24 cellular contexts compared by ENCODE assay signal in the genomic region with DNA sequence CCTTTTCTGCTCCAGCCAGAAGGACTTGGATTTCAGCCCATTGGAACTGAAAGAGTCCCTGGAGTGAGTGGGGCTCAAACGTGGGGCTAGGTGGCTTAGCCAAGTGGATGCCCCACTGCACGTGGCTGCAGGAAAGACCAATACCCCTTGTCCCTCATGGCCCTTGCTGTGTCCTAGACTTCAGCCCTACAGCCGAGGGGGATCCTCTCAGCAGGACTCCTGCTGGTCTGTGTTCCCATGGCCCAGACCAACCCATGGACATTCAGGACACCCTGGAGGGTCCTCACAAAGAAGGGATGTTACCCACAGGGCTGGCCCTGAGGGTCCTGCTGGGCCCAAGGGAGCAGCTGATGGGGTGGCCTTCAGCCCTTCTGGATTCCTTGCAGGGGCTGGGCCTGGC. TPM values are rescaled to one million over a fixed set of nuclear protein-coding genes. Genes with fewer than 3 reads are reported as not detected.
DNase-seq lines count a peak whose midpoint lies in the region; ATAC-seq, FAIRE-seq and TF ChIP-seq lines count a peak whose summit lies in the region.
"Had no signal": no experiment of that assay in that cellular context is flagged by ENCODE, and none has a peak within 500 bp of the region (broad histone marks: within the 10 kb centered on the region; RNA-seq: fewer than 3 reads in every experiment).

No MANE protein-coding gene starts in this region.

- H3K4me3 ChIP-seq in SK-N-SH (ENCODE audit: low read depth in 2 of 2, low read length in 1 of 2) = no peak overlapping the region
- no peak overlapping the region for H3K4me3 ChIP-seq in osteoblast (ENCODE audit: insufficient read depth, low read length)
- H3K4me3 ChIP-seq: HAP-1 had no signal

- no peak for FAIRE-seq in urothelium cell line (lab: Jason Lieb, UNC)
- FAIRE-seq: D721Med, G401.6, GM12891, GM19239 had no signal

- H3K9ac ChIP-seq in SK-N-SH = no peak overlapping the region

- no peak for ATAC-seq in SK-N-SH treated with all-trans-retinoic acid at 6 μM for 48 hours
- no peak for ATAC-seq in HG02852 (IDR thresholded peaks at IDR 0.05; ENCODE audit: unreplicated experiment)

- H3K9me3 ChIP-seq in SK-N-SH (no peaks in the 10 kb centered on the region), osteoblast (ENCODE audit: low read depth, low read length) (no peaks in the 10 kb centered on the region)
- H3K9me3 ChIP-seq: HAP-1 had no signal

- H3K27me3 ChIP-seq in SK-N-SH (ENCODE audit: insufficient read depth) (no peaks in the 10 kb centered on the region), osteoblast (ENCODE audit: insufficient read depth, low read length) (peaks cover 10% of the 10 kb centered on the region)

- DNase-seq in SK-N-SH = peak; percentile 4
- peak; percentile 10 for DNase-seq in GM13976 (ENCODE audit: low spot score)
- peak; percentile 2 for DNase-seq in cerebellum (ENCODE audit: low spot score)
- DNase-seq in osteoblast (ENCODE audit: insufficient read length, low spot score, missing footprints) = peak; percentile 89
- DNase-seq in RWPE1 (ENCODE audit: low spot score) = no peak
- no peak for DNase-seq in urothelium cell line (ENCODE audit: low spot score)
- DNase-seq: AML-193; C1 segment of cervical spinal cord; CD4-positive, alpha-beta memory T cell; COR-L47; DMS153; DMS79 treated with DMSO at 0.1 percent for 48 hours; EL; GOT3; HFFc6 had no signal

- H3K4me2 ChIP-seq in SK-N-SH (no peak overlapping the region), osteoblast (ENCODE audit: insufficient read depth, low read length) (no peak overlapping the region)

- no peaks in the 10 kb centered on the region for H3K79me2 ChIP-seq in SK-N-SH (ENCODE audit: insufficient read depth)
- H3K79me2 ChIP-seq in osteoblast (ENCODE audit: insufficient read depth, low read length) = no peaks in the 10 kb centered on the region

- TF ChIP-seq RAD21 in SK-N-SH (IDR thresholded peaks at IDR 0.05; ENCODE audit: low read length) = no peak

- in situ Hi-C loops in GM13976 (cut with MboI; ENCODE audit: low sequenced_read_pairs, unreplicated experiment) = no loop called here

- CTCF ChIA-PET in SK-N-SH (lab: Yijun Ruan, JAX) (interaction anchor here (1.3 to 6.9 kb wide), 8 partner anchors 9 to 276 kb away, joined by 3 to 107 read pairs (median 6); no protein-coding TSS in a partner anchor), RWPE1 (lab: Yijun Ruan, JAX) (interaction anchor here (0.6 kb wide), 1 partner anchor 19 kb away, joined by 3 read pairs; no protein-coding TSS in a partner anchor)

- H4K20me1 ChIP-seq in SK-N-SH (ENCODE audit: insufficient read depth) (no peaks in the 10 kb centered on the region), osteoblast (ENCODE audit: insufficient read depth, low read length) (no peaks in the 10 kb centered on the region)

- no peaks in the 10 kb centered on the region for H3F3A ChIP-seq in SK-N-SH (replicated peaks; ENCODE audit: insufficient read depth)

- H2AFZ ChIP-seq in SK-N-SH (ENCODE audit: low read depth) (no peak overlapping the region), osteoblast (ENCODE audit: low read length) (no peak overlapping the region)

- no peak for TF ChIP-seq CTCF in SK-N-SH (IDR thresholded peaks at IDR 0.05)
- no peak for TF ChIP-seq CTCF in GM13976 (IDR thresholded peaks at IDR 0.05; ENCODE audit: borderline replicate concordance, control extremely low read depth, extremely low read depth, insufficient read depth, missing control alignments)
- TF ChIP-seq CTCF in osteoblast (IDR thresholded peaks at IDR 0.05; ENCODE audit: extremely low read depth, low read depth, low read length) = no peak
- TF ChIP-seq CTCF in RWPE1 (conservative IDR thresholded peaks at IDR 0.05; ENCODE audit: low read depth) = no peak

- H3K36me3 ChIP-seq in SK-N-SH (replicated peaks in 1 of 2; ENCODE audit: control insufficient read depth in 1 of 2, insufficient read depth in 2 of 2, low read length in 1 of 2) = no peaks in the 10 kb centered on the region
- H3K36me3 ChIP-seq in osteoblast (ENCODE audit: insufficient read depth, low read length) = no peaks in the 10 kb centered on the region
- H3K36me3 ChIP-seq: HAP-1 had no signal

- POLR2A ChIA-PET in SK-N-SH (lab: Yijun Ruan, JAX) (no interaction called here), RWPE1 (lab: Yijun Ruan, JAX; ENCODE audit: low non-redundant PET) (no interaction called here)

- H3K9me2 ChIP-seq in SK-N-SH = no peaks in the 10 kb centered on the region

- H3K27ac ChIP-seq in SK-N-SH (ENCODE audit: low read depth in 2 of 2, low read length in 1 of 2) (no peak overlapping the region), osteoblast (ENCODE audit: low read depth, low read length) (no peak overlapping the region), RWPE1 (no peak overlapping the region)
- H3K27ac ChIP-seq: 22Rv1, HL-60 had no signal

- H3K4me1 ChIP-seq in SK-N-SH (ENCODE audit: control insufficient read depth in 1 of 2, insufficient read depth in 2 of 2, low read depth in 1 of 2, low read length in 1 of 2) = peaks cover 0 to 15% of the 10 kb centered on the region in 2 experiments; a peak in 1 of 4 replicates
- H3K4me1 ChIP-seq in osteoblast (ENCODE audit: insufficient read depth, low read length) = no peaks in the 10 kb centered on the region
- H3K4me1 ChIP-seq: HAP-1 had no signal

- WGBS in SK-N-SH (ENCODE audit: low lambda C conversion rate) = 7% methylated on average over 2 of the region's 3 CpGs

- no peak for TF ChIP-seq EP300 in SK-N-SH (IDR thresholded peaks at IDR 0.05; ENCODE audit: borderline replicate concordance in 1 of 2, low read depth in 1 of 2, low read length in 1 of 2)

TF ChIP-seq in SK-N-SH, 30 proteins besides CTCF, POLR2A, EP300 and RAD21:
- TF ChIP-seq TCF12 (IDR thresholded peaks at IDR 0.05) (no peak), CHD2 (IDR thresholded peaks at IDR 0.05; ENCODE audit: low read length, partially characterized antibody) (no peak)

TF ChIP-seq in SK-N-SH treated with all-trans-retinoic acid at 6 μM for 48 hours, 23 proteins besides CTCF, POLR2A, EP300 and RAD21:
- TF ChIP-seq, protein P1, sequence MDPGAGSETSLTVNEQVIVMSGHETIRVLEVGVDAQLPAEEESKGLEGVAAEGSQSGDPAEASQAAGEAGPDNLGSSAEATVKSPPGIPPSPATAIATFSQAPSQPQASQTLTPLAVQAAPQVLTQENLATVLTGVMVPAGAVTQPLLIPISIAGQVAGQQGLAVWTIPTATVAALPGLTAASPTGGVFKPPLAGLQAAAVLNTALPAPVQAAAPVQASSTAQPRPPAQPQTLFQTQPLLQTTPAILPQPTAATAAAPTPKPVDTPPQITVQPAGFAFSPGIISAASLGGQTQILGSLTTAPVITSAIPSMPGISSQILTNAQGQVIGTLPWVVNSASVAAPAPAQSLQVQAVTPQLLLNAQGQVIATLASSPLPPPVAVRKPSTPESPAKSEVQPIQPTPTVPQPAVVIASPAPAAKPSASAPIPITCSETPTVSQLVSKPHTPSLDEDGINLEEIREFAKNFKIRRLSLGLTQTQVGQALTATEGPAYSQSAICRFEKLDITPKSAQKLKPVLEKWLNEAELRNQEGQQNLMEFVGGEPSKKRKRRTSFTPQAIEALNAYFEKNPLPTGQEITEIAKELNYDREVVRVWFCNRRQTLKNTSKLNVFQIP (CRISPR knock-in tag; IDR thresholded peaks at IDR 0.05; ENCODE audit: borderline replicate concordance, low read depth) = no peak

RNA-seq across cellular contexts. Expression of a gene that starts 30.0 kb away (rescaled TPM):
- 0.10 and 0.18 TPM in 2 replicates for polyA plus RNA-seq in SK-N-SH (2012; rRNA removed)
- 0.19 and 0.28 TPM in 2 replicates for polyA plus RNA-seq in SK-N-SH (2012; cell fraction: cytosol; rRNA removed)
- polyA plus RNA-seq in SK-N-SH (2012; cell fraction: nucleus; rRNA removed) = 0.05 and 0.10 TPM in 2 replicates
- total RNA-seq in cerebellum = 20.1 TPM
- total RNA-seq in osteoblast = not detected in 2 replicates
- total RNA-seq: CD4-positive, alpha-beta memory T cell; HFFc6 had no signal
- polyA plus RNA-seq: CD4-positive, alpha-beta memory T cell had no signal

Comparison
In these comparisons a context has a peak if more than half of its experiments do, and no peak if none do; other contexts are left out.
1. DNase-seq: peak in SK-N-SH (single experiment), GM13976 (single experiment), cerebellum (single experiment) and osteoblast (single experiment); none in RWPE1 (single experiment) and urothelium cell line (single experiment).
2. RNA of a gene that starts 30.0 kb away (total RNA-seq): 20.1 TPM in cerebellum (single experiment); not detected in osteoblast; every median in the first group is over 10 times any median in the second.